Comparison of ENCODE assay signal across 1 cellular context in genomic region chr5:79742549-79743136, GRCh38.
TF ChIP-seq lines count a peak whose summit lies in the region.

No MANE protein-coding gene starts in this region.

TF ChIP-seq in HepG2, 621 proteins besides CTCF, POLR2A, EP300 and RAD21 (continued from another document and continues in another):
- peak; percentile 63; the same call in 1 of the 2 replicates for TF ChIP-seq ZGPAT (CRISPR knock-in tag; IDR thresholded peaks at IDR 0.05)
- no peak; a peak in 1 of 4 replicates for TF ChIP-seq KLF16 (CRISPR knock-in tag; IDR thresholded peaks at IDR 0.05)
- no peak for TF ChIP-seq CSRNP2 (CRISPR knock-in tag; conservative IDR thresholded peaks at IDR 0.05; ENCODE audit: low read depth)
- TF ChIP-seq ZNF253 (CRISPR knock-in tag; IDR thresholded peaks at IDR 0.05; ENCODE audit: borderline replicate concordance) = no peak
- no peak for TF ChIP-seq SNRNP70 (IDR thresholded peaks at IDR 0.05; ENCODE audit: low read depth, low read length)
- TF ChIP-seq ZNF75D (CRISPR knock-in tag; IDR thresholded peaks at IDR 0.05; ENCODE audit: borderline replicate concordance) = no peak
- no peak for TF ChIP-seq ZNF446 (CRISPR knock-in tag; IDR thresholded peaks at IDR 0.05)
- TF ChIP-seq ZNF790 (CRISPR knock-in tag; IDR thresholded peaks at IDR 0.05; ENCODE audit: borderline replicate concordance) = no peak
- TF ChIP-seq SOX6 (IDR thresholded peaks at IDR 0.05) = no peak
- peak; percentile 99 for TF ChIP-seq SOX6 (CRISPR knock-in tag; IDR thresholded peaks at IDR 0.05)
- no peak for TF ChIP-seq ZNF850 (CRISPR knock-in tag; conservative IDR thresholded peaks at IDR 0.05)
- no peak for TF ChIP-seq HNF4G (IDR thresholded peaks at IDR 0.05; ENCODE audit: borderline replicate concordance, low read depth, low read length)
- TF ChIP-seq HNF4G (CRISPR knock-in tag; IDR thresholded peaks at IDR 0.05; ENCODE audit: borderline replicate concordance, low read depth) = no peak
- TF ChIP-seq NFYC (CRISPR knock-in tag; IDR thresholded peaks at IDR 0.05) = no peak
- no peak for TF ChIP-seq POLR2AphosphoS5 (IDR thresholded peaks at IDR 0.05; ENCODE audit: low read depth, low read length)
- 0 out of 2 replicates have a peak, but pooled peaks have one; percentile 49 for TF ChIP-seq MIER3 (CRISPR knock-in tag; IDR thresholded peaks at IDR 0.05; ENCODE audit: borderline replicate concordance)
- TF ChIP-seq AHDC1 (CRISPR knock-in tag; IDR thresholded peaks at IDR 0.05; ENCODE audit: borderline replicate concordance) = peak; percentile 77; the same call in 1 of the 2 replicates
- no peak for TF ChIP-seq ZNF782 (CRISPR knock-in tag; IDR thresholded peaks at IDR 0.05; ENCODE audit: borderline replicate concordance)
- TF ChIP-seq ELK4 (CRISPR knock-in tag; IDR thresholded peaks at IDR 0.05; ENCODE audit: borderline replicate concordance) = no peak
- no peak for TF ChIP-seq KDM3A (CRISPR knock-in tag; IDR thresholded peaks at IDR 0.05; ENCODE audit: low read depth)
- no peak; the same call in 1 of the 2 replicates for TF ChIP-seq ZNF558 (CRISPR knock-in tag; IDR thresholded peaks at IDR 0.05; ENCODE audit: borderline replicate concordance)
- peak; percentile 82 for TF ChIP-seq PAXIP1 (CRISPR knock-in tag; conservative IDR thresholded peaks at IDR 0.05)
- no peak for TF ChIP-seq ZNF207 (IDR thresholded peaks at IDR 0.05; ENCODE audit: borderline replicate concordance)
- TF ChIP-seq CREBL2 (CRISPR knock-in tag; IDR thresholded peaks at IDR 0.05; ENCODE audit: borderline replicate concordance) = no peak
- no peak for TF ChIP-seq PTBP1 (IDR thresholded peaks at IDR 0.05; ENCODE audit: low read depth, low read length, poor library complexity, severe bottlenecking)
- peak; percentile 80 for TF ChIP-seq CEBPG (CRISPR knock-in tag; IDR thresholded peaks at IDR 0.05)
- TF ChIP-seq SETDB1 (CRISPR knock-in tag; IDR thresholded peaks at IDR 0.05; ENCODE audit: borderline replicate concordance) = no peak
- no peak for TF ChIP-seq ZNF496 (CRISPR knock-in tag; IDR thresholded peaks at IDR 0.05; ENCODE audit: insufficient replicate concordance)
- no peak for TF ChIP-seq HNRNPH1 (optimal IDR thresholded peaks at IDR 0.05; ENCODE audit: low read depth, low read length)
- no peak for TF ChIP-seq ZNF143 (CRISPR knock-in tag; IDR thresholded peaks at IDR 0.05)
- no peak for TF ChIP-seq SP4 (CRISPR knock-in tag; IDR thresholded peaks at IDR 0.05)
- no peak for TF ChIP-seq ZNF17 (CRISPR knock-in tag; IDR thresholded peaks at IDR 0.05)
- no peak for TF ChIP-seq NFE2L2 (IDR thresholded peaks at IDR 0.05; ENCODE audit: low read length)
- no peak for TF ChIP-seq ZNF569 (CRISPR knock-in tag; IDR thresholded peaks at IDR 0.05; ENCODE audit: borderline replicate concordance)
- TF ChIP-seq ATF1 (CRISPR knock-in tag; IDR thresholded peaks at IDR 0.05) = 0 out of 2 replicates have a peak, but pooled peaks have one; percentile 35
- TF ChIP-seq EZH2 (conservative IDR thresholded peaks at IDR 0.05; ENCODE audit: low read depth, low read length) = no peak
- peak; percentile 51; the same call in 1 of the 2 replicates for TF ChIP-seq ZMYM4 (CRISPR knock-in tag; IDR thresholded peaks at IDR 0.05)
- TF ChIP-seq ZNF362 (CRISPR knock-in tag; IDR thresholded peaks at IDR 0.05; ENCODE audit: borderline replicate concordance) = peak; percentile 96
- TF ChIP-seq NCOA2 (CRISPR knock-in tag; IDR thresholded peaks at IDR 0.05) = peak; percentile 25; the same call in 1 of the 2 replicates
- TF ChIP-seq XRCC5 (optimal IDR thresholded peaks at IDR 0.05; ENCODE audit: low read length) = no peak
- TF ChIP-seq TRIM22 (IDR thresholded peaks at IDR 0.05) = no peak
- TF ChIP-seq ZNF792 (CRISPR knock-in tag; IDR thresholded peaks at IDR 0.05) = no peak
- peak; percentile 60; the same call in 1 of the 2 replicates for TF ChIP-seq POGK (CRISPR knock-in tag; conservative IDR thresholded peaks at IDR 0.05)
- no peak for TF ChIP-seq MXD4 (CRISPR knock-in tag; IDR thresholded peaks at IDR 0.05)
- no peak for TF ChIP-seq DNMT1 (CRISPR knock-in tag; IDR thresholded peaks at IDR 0.05)
- TF ChIP-seq CSRNP1 (CRISPR knock-in tag; IDR thresholded peaks at IDR 0.05) = no peak
